Comparison of ENCODE assay signal across 1 cellular context in the genomic region with DNA sequence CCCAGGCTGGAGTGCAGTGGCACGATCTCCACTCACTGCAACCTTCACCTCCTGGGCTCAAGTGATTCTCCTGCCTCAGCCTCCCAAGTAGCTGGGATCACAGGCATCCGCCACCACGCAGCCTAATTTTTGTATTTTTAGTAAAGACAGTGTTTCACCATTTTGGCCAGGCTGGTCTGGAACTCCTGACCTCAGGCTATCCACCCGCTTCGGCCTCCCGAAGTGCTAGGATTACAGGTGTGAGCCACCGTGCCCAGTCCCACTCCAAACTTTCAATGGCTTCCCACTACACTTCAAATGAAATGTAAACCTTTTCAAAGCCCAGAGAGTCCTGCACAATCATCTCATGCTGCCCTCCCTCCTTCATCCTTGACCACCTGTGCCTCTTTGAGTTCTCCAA. TPM values are rescaled to one million over a fixed set of nuclear protein-coding genes. Genes with fewer than 3 reads are reported as not detected.
"Had no signal": no experiment of that assay in that cellular context is flagged by ENCODE, and none has a peak within 500 bp of the region (broad histone marks: within the 10 kb centered on the region; RNA-seq: fewer than 3 reads in every experiment).

No MANE protein-coding gene starts in this region.

RNA-seq across cellular contexts. Expression of gene TRERF1, which starts 5.8 kb away (rescaled TPM):
- total RNA-seq: lung microvascular endothelial cell had no signal
